19 cellular contexts compared by ENCODE assay signal in genomic region chr10:9596368-9596920, GRCh38.
DNase-seq lines count a peak whose midpoint lies in the region; ATAC-seq, FAIRE-seq and TF ChIP-seq lines count a peak whose summit lies in the region.
"Had no signal": no experiment of that assay in that cellular context is flagged by ENCODE, and none has a peak within 500 bp of the region (broad histone marks: within the 10 kb centered on the region; RNA-seq: fewer than 3 reads in every experiment).

No MANE protein-coding gene starts in this region.

- FAIRE-seq in bronchial epithelial cell (lab: Jason Lieb, UNC), result no peak
- FAIRE-seq: GM12878, islet of Langerhans had no signal

- no peaks in the 10 kb centered on the region for H3K4me1 ChIP-seq in mesenchymal stem cell (ENCODE audit: control insufficient read depth, insufficient read depth, low read depth, low read length)
- H3K4me1 ChIP-seq: ascending aorta; BLaER1 treated with 17β-estradiol and CSF1 and Interleukin-3, amounts not matched to agents 10 nM and 100 nM had no signal

- H4K8ac ChIP-seq in mesenchymal stem cell (ENCODE audit: low read length), result no peak overlapping the region

- peak overlapping the region in 1 of 2 experiments; percentile 92 for H2BK12ac ChIP-seq in mesenchymal stem cell (ENCODE audit: low read length in 2 of 2)

- H3K9me3 ChIP-seq in mesenchymal stem cell (ENCODE audit: control insufficient read depth, low read length), result no peaks in the 10 kb centered on the region
- H3K9me3 ChIP-seq: ascending aorta; BLaER1 treated with 17β-estradiol and CSF1 and Interleukin-3, amounts not matched to agents 10 nM and 100 nM; ovary; SK-N-SH had no signal

- no peaks in the 10 kb centered on the region for H3K79me1 ChIP-seq in mesenchymal stem cell (replicated peaks; ENCODE audit: low read length, poor library complexity, severe bottlenecking)

- no peaks in the 10 kb centered on the region for H3K36me3 Mint-ChIP-seq in mesothelial cell of epicardium

- no peak overlapping the region for H3K4me3 ChIP-seq in bronchial epithelial cell (ENCODE audit: low read depth, low read length)
- no peak overlapping the region for H3K4me3 ChIP-seq in mesenchymal stem cell (ENCODE audit: insufficient read depth in 1 of 2, low read depth in 1 of 2, low read length in 2 of 2)
- H3K4me3 ChIP-seq: ascending aorta; BLaER1 treated with 17β-estradiol and CSF1 and Interleukin-3, amounts not matched to agents 10 nM and 100 nM; GM12878; ovary had no signal

- no peaks in the 10 kb centered on the region for H3K4me1 Mint-ChIP-seq in mesothelial cell of epicardium
- H3K4me1 Mint-ChIP-seq: stimulated activated naive CD8-positive, alpha-beta T cell treated with anti-CD3 and anti-CD28 coated beads, Interleukin-15, amount 100 ng/mL, for 72 hours had no signal

- no peak overlapping the region for H4K91ac ChIP-seq in mesenchymal stem cell (ENCODE audit: low read length)

- H3K9ac ChIP-seq in mesenchymal stem cell (ENCODE audit: low read length), result no peak overlapping the region
- H3K9ac ChIP-seq: BLaER1 treated with 17β-estradiol and CSF1 and Interleukin-3, amounts not matched to agents 10 nM and 100 nM; SK-N-SH had no signal

- peak; percentile 7 for DNase-seq in Ammon's horn (ENCODE audit: low spot score)
- peak; percentile 97 for DNase-seq in LHCN-M2 (ENCODE audit: low read depth)
- peak; percentile 93 for DNase-seq in bronchial epithelial cell (ENCODE audit: low read depth)
- peak; percentile 56 for DNase-seq in mesenchymal stem cell
- no peak for DNase-seq in mesothelial cell of epicardium (ENCODE audit: low spot score in 2 of 2, unreplicated experiment in 2 of 2)
- DNase-seq: activated CD8-positive, alpha-beta T cell treated with anti-CD3 and anti-CD28 coated beads for 36 hours; activated effector memory CD4-positive, alpha-beta T cell treated with Interleukin-2 at 50 U/mL for 16 hours; DND-41; ovary; SK-N-SH; stimulated activated CD4-positive, alpha-beta T cell treated with anti-CD3 and anti-CD28 coated beads, Interleukin-12 subunit alpha, Interleukin-12 subunit beta, amount 100 ng/mL, for 4 hours; stimulated activated naive CD8-positive, alpha-beta T cell treated with anti-CD3 and anti-CD28 coated beads, Interleukin-15, amount 100 ng/mL, for 72 hours had no signal

- TF ChIP-seq CTCF in bronchial epithelial cell (IDR thresholded peaks at IDR 0.05; ENCODE audit: insufficient read depth, low read length, severe bottlenecking) (no peak), mesothelial cell of epicardium (IDR thresholded peaks at IDR 0.05; ENCODE audit: unreplicated experiment) (no peak)

- no peak overlapping the region for H3K4me3 Mint-ChIP-seq in mesothelial cell of epicardium
- H3K4me3 Mint-ChIP-seq: activated CD8-positive, alpha-beta T cell treated with anti-CD3 and anti-CD28 coated beads for 36 hours; stimulated activated naive CD8-positive, alpha-beta T cell treated with anti-CD3 and anti-CD28 coated beads, Interleukin-15, amount 100 ng/mL, for 72 hours had no signal

- H3K27me3 Mint-ChIP-seq in mesothelial cell of epicardium (ENCODE audit: low read depth), result peaks cover 1% of the 10 kb centered on the region
- H3K27me3 Mint-ChIP-seq: activated CD8-positive, alpha-beta T cell treated with anti-CD3 and anti-CD28 coated beads for 36 hours; stimulated activated naive CD8-positive, alpha-beta T cell treated with anti-CD3 and anti-CD28 coated beads, Interleukin-15, amount 100 ng/mL, for 72 hours had no signal

- H3K4me2 ChIP-seq in mesenchymal stem cell (ENCODE audit: low read length, poor library complexity, severe bottlenecking), result peak overlapping the region; percentile 29
- H3K4me2 ChIP-seq: BLaER1 treated with 17β-estradiol and CSF1 and Interleukin-3, amounts not matched to agents 10 nM and 100 nM; SK-N-SH had no signal

- no peak overlapping the region for H3K14ac ChIP-seq in mesenchymal stem cell (ENCODE audit: low read length in 2 of 2)

- H3K18ac ChIP-seq in mesenchymal stem cell (ENCODE audit: low read depth in 1 of 2, low read length in 2 of 2), result no peak overlapping the region

- H3K4ac ChIP-seq in mesenchymal stem cell (ENCODE audit: low read depth in 1 of 2, low read length in 2 of 2), result peak overlapping the region in 1 of 2 experiments; percentile 26

- no peak overlapping the region for H3K27ac ChIP-seq in mesenchymal stem cell (ENCODE audit: low read length, poor library complexity, severe bottlenecking)
- H3K27ac ChIP-seq: ascending aorta; BLaER1 treated with 17β-estradiol and CSF1 and Interleukin-3, amounts not matched to agents 10 nM and 100 nM; ovary had no signal

- H3K27ac Mint-ChIP-seq in mesothelial cell of epicardium, result no peak overlapping the region
- H3K27ac Mint-ChIP-seq: activated CD8-positive, alpha-beta T cell treated with anti-CD3 and anti-CD28 coated beads for 36 hours; stimulated activated naive CD8-positive, alpha-beta T cell treated with anti-CD3 and anti-CD28 coated beads, Interleukin-15, amount 100 ng/mL, for 72 hours had no signal

- H3K27me3 ChIP-seq in bronchial epithelial cell (ENCODE audit: control insufficient read depth, insufficient read depth, low read length) (no peaks in the 10 kb centered on the region), mesenchymal stem cell (ENCODE audit: control insufficient read depth in 1 of 2, insufficient read depth in 1 of 2, low read length in 2 of 2) (no peaks in the 10 kb centered on the region)
- H3K27me3 ChIP-seq: ascending aorta; BLaER1 treated with 17β-estradiol and CSF1 and Interleukin-3, amounts not matched to agents 10 nM and 100 nM; ovary had no signal

- H2BK15ac ChIP-seq in mesenchymal stem cell (ENCODE audit: low read depth, poor library complexity, severe bottlenecking), result no peak overlapping the region

- peaks cover 3% of the 10 kb centered on the region for H3K9me3 Mint-ChIP-seq in mesothelial cell of epicardium
- H3K9me3 Mint-ChIP-seq: stimulated activated naive CD8-positive, alpha-beta T cell treated with anti-CD3 and anti-CD28 coated beads, Interleukin-15, amount 100 ng/mL, for 72 hours had no signal

- WGBS in mesenchymal stem cell, result 73% methylated on average over 5 of the region's 5 CpGs

- ATAC-seq in HG03571 (IDR thresholded peaks at IDR 0.05; ENCODE audit: unreplicated experiment) (no peak), GM19351 (IDR thresholded peaks at IDR 0.05; ENCODE audit: unreplicated experiment) (no peak), GM21528 (IDR thresholded peaks at IDR 0.05; ENCODE audit: low FRiP score, unreplicated experiment) (no peak)
- ATAC-seq: activated CD8-positive, alpha-beta T cell treated with anti-CD3 and anti-CD28 coated beads for 36 hours; GM12878; stimulated activated naive CD8-positive, alpha-beta T cell treated with anti-CD3 and anti-CD28 coated beads, Interleukin-15, amount 100 ng/mL, for 72 hours had no signal

- H2AFZ ChIP-seq in mesenchymal stem cell (ENCODE audit: low read depth, low read length), result no peak overlapping the region

- H3K36me3 ChIP-seq in bronchial epithelial cell (ENCODE audit: control insufficient read depth, insufficient read depth, low read length) (no peaks in the 10 kb centered on the region), mesenchymal stem cell (ENCODE audit: control insufficient read depth in 1 of 2, insufficient read depth in 2 of 2, low read depth in 1 of 2, low read length in 2 of 2) (no peaks in the 10 kb centered on the region)
- H3K36me3 ChIP-seq: ascending aorta; BLaER1 treated with 17β-estradiol and CSF1 and Interleukin-3, amounts not matched to agents 10 nM and 100 nM; ovary had no signal

- no peak overlapping the region for H2BK5ac ChIP-seq in mesenchymal stem cell (ENCODE audit: low read depth, low read length, poor library complexity, severe bottlenecking)

- H2BK120ac ChIP-seq in mesenchymal stem cell (ENCODE audit: low read depth, low read length), result no peak overlapping the region

- H3K23ac ChIP-seq in mesenchymal stem cell (ENCODE audit: low read length in 2 of 2), result no peak overlapping the region

- no peak overlapping the region for H2AK5ac ChIP-seq in mesenchymal stem cell (ENCODE audit: low read length, severe bottlenecking)

Comparison
In these comparisons a context has a peak if more than half of its experiments do, and no peak if none do; other contexts are left out.
1. DNase-seq: peak in Ammon's horn (single experiment), LHCN-M2 (single experiment), bronchial epithelial cell (single experiment) and mesenchymal stem cell (single experiment); none in mesothelial cell of epicardium (0 of 2).